8 cellular contexts compared by ENCODE assay signal in genomic region chr16:4675864-4676786, GRCh38. TPM values are rescaled to one million over a fixed set of nuclear protein-coding genes. Genes with fewer than 3 reads are reported as not detected.
A peak's percentile ranks its signal among the peaks of the same experiment; 100 is the strongest.
DNase-seq lines count a peak whose midpoint lies in the region; ATAC-seq and TF ChIP-seq lines count a peak whose summit lies in the region.

No MANE protein-coding gene starts in this region.

- H3K27me3 Mint-ChIP-seq in osteocyte (ENCODE audit: unreplicated experiment): no peaks in the 10 kb centered on the region

- 50 to 61% (median 57%) methylated on average over 8 to 23 of the region's 23 CpGs for WGBS in adrenal gland, 4 donors

- no peak overlapping the region for H3K9ac ChIP-seq in DND-41 (ENCODE audit: low read depth, low read length)

- H4K20me1 ChIP-seq in DND-41 (ENCODE audit: insufficient read depth, low read length): no peaks in the 10 kb centered on the region; the same call in 1 of the 2 replicates

- TF ChIP-seq POLR2A in adrenal gland (IDR thresholded peaks at IDR 0.05): no peak

- H3K27me3 ChIP-seq in DND-41 (ENCODE audit: insufficient read depth, low read length, poor library complexity) (no peaks in the 10 kb centered on the region), adrenal gland (no peaks in the 10 kb centered on the region)

- no peaks in the 10 kb centered on the region for H3K9me3 ChIP-seq in DND-41 (ENCODE audit: insufficient read depth, low read length, severe bottlenecking)
- H3K9me3 ChIP-seq in adrenal gland (replicated peaks in 1 of 3): no peaks in the 10 kb centered on the region

- TF ChIP-seq CTCF in DND-41 (IDR thresholded peaks at IDR 0.05; ENCODE audit: borderline replicate concordance, extremely low read depth, low read length, poor library complexity, severe bottlenecking) (no peak), adrenal gland (IDR thresholded peaks at IDR 0.05) (no peak), osteocyte (IDR thresholded peaks at IDR 0.05) (no peak)

- H3K4me3 ChIP-seq in DND-41 (ENCODE audit: low read depth in 1 of 2, low read length in 2 of 2) (no peak overlapping the region), adrenal gland (no peak overlapping the region), skin epidermis (no peak overlapping the region)

- no peaks in the 10 kb centered on the region for H3K4me1 ChIP-seq in DND-41 (ENCODE audit: insufficient read depth, low read length)
- H3K4me1 ChIP-seq in adrenal gland (replicated peaks in 1 of 2): peaks cover 24 to 30% of the 10 kb centered on the region in 2 donors

- no peak overlapping the region for H3K27ac Mint-ChIP-seq in osteocyte (ENCODE audit: unreplicated experiment)

- DNase-seq in DND-41 (peak; percentile 54), UCSD-AML1 (lab: John Stamatoyannopoulos, UW; ENCODE audit: unreplicated experiment) (peak; percentile 71), adrenal gland (peak in 5 of 7 donors; percentile 39 to 73 (median 47)), cerebellar cortex (ENCODE audit: low spot score) (no peak), HUDEP-2 (lab: John Stamatoyannopoulos, UW; ENCODE audit: unreplicated experiment in 76 of 76) (no peak), osteocyte (ENCODE audit: extremely low spot score, unreplicated experiment) (no peak)

- H3K79me2 ChIP-seq in DND-41 (ENCODE audit: insufficient read depth, low read length): no peaks in the 10 kb centered on the region

- H3K27ac ChIP-seq in DND-41 (ENCODE audit: low read length) (no peak overlapping the region), adrenal gland (peak overlapping the region; percentile 64 to 96 (median 89)), skin epidermis (peak overlapping the region in 17 of 21 experiments; percentile 1 to 89 (median 56))

- no peak overlapping the region for H3K4me3 Mint-ChIP-seq in osteocyte (ENCODE audit: unreplicated experiment)

- H3K4me2 ChIP-seq in DND-41 (ENCODE audit: insufficient read depth, low read length): no peak overlapping the region

- peaks cover 14% of the 10 kb centered on the region for H3K36me3 Mint-ChIP-seq in osteocyte (ENCODE audit: unreplicated experiment)

- no peaks in the 10 kb centered on the region for H3K9me3 Mint-ChIP-seq in osteocyte (ENCODE audit: unreplicated experiment)

- H2AFZ ChIP-seq in DND-41 (ENCODE audit: low read depth, low read length): no peak overlapping the region

- H3K4me1 Mint-ChIP-seq in osteocyte (ENCODE audit: unreplicated experiment): no peaks in the 10 kb centered on the region

- peak; percentile 81 for ATAC-seq in DND-41 (ENCODE audit: insufficient read depth, low read depth)
- no peak for ATAC-seq in GM21515 (IDR thresholded peaks at IDR 0.05; ENCODE audit: unreplicated experiment)

- intact Hi-C loops in adrenal gland (cut with DNase I): no loop called here

- peaks cover 37% of the 10 kb centered on the region for H3K36me3 ChIP-seq in DND-41 (ENCODE audit: insufficient read depth, low read length)
- peaks cover 0 to 37% of the 10 kb centered on the region in 2 donors for H3K36me3 ChIP-seq in adrenal gland (replicated peaks in 1 of 2)

RNA-seq across cellular contexts. Expression of gene NUDT16L1, which starts 17.2 kb away (rescaled TPM):
- 10 to 100 TPM; 45.4 to 99.3 (median 53.9) TPM for total RNA-seq in adrenal gland
- 10 to 100 TPM; 16.3 to 36.2 (median 28.1) TPM for polyA plus RNA-seq in adrenal gland
- total RNA-seq in osteocyte: 26.2 and 28.9 TPM in 2 replicates

RNA-seq across cellular contexts. Expression of gene MGRN1, which starts 51.5 kb away (rescaled TPM):
- 10 to 100 TPM; 52.7 to 94.1 (median 75.1) TPM for total RNA-seq in adrenal gland
- polyA plus RNA-seq in adrenal gland: 10 to 100 TPM; 23.3 to 35.6 (median 27.3) TPM
- total RNA-seq in osteocyte: 88.0 and 94.6 TPM in 2 replicates

RNA-seq across cellular contexts. Expression of gene ANKS3, which starts 57.9 kb away (rescaled TPM):
- total RNA-seq in adrenal gland (10 to 100 TPM; 12.3 to 34.4 (median 18.8) TPM), osteocyte (30.0 TPM in 2 replicates)
- polyA plus RNA-seq in adrenal gland: 100 to 1,000 TPM in 1 of 3 donors, 10 to 100 TPM in 1, 1 to 10 TPM in 1; 7.2 to 118 (median 52.8) TPM

RNA-seq across cellular contexts. Expression of gene DNAAF8, which starts 58.2 kb away (rescaled TPM):
- total RNA-seq in adrenal gland (1 to 10 TPM in 6 of 8 donors, under 1 TPM in 2; 0.30 to 3.3 (median 1.1) TPM), osteocyte (1.2 and 1.7 TPM in 2 replicates)
- polyA plus RNA-seq in adrenal gland: 1 to 10 TPM; 1.9 to 2.7 (median 2.3) TPM

Comparison
In these comparisons a context has a peak if more than half of its experiments do, and no peak if none do; other contexts are left out.
1. DNase-seq: peak in DND-41 (single experiment), UCSD-AML1 (single experiment) and adrenal gland (5 of 7); none in cerebellar cortex (single experiment), HUDEP-2 (0 of 76) and osteocyte (single experiment).